ENCODE assay signal across 1 cellular context in genomic region chr3:45642731-45643152, GRCh38.
TF ChIP-seq lines count a peak whose summit lies in the region.

No MANE protein-coding gene starts in this region.

TF ChIP-seq in GM23338, 12 proteins besides CTCF, POLR2A, EP300 and RAD21 (continued from another document):
- TF ChIP-seq ZNF462 (CRISPR knock-in tag; IDR thresholded peaks at IDR 0.05) (no peak), EZH2 (IDR thresholded peaks at IDR 0.05; ENCODE audit: low read depth, unreplicated experiment) (no peak), POLR2AphosphoS5 (IDR thresholded peaks at IDR 0.05; ENCODE audit: low read depth) (no peak), JUNB (IDR thresholded peaks at IDR 0.05; ENCODE audit: unreplicated experiment) (no peak), CREB1 (CRISPR knock-in tag; IDR thresholded peaks at IDR 0.05; ENCODE audit: low read depth) (no peak), REST (IDR thresholded peaks at IDR 0.05; ENCODE audit: unreplicated experiment) (no peak)
